In genomic region chr9:21334603-21334968, GRCh38 we compare ENCODE assay signal across 7 cellular contexts. TPM values are rescaled to one million over a fixed set of nuclear protein-coding genes. Genes with fewer than 3 reads are reported as not detected.
DNase-seq lines count a peak whose midpoint lies in the region; ATAC-seq and TF ChIP-seq lines count a peak whose summit lies in the region.
"Had no signal": no experiment of that assay in that cellular context is flagged by ENCODE, and none has a peak within 500 bp of the region (broad histone marks: within the 10 kb centered on the region; RNA-seq: fewer than 3 reads in every experiment).

No MANE protein-coding gene starts in this region.

- WGBS in heart left ventricle, 4 donors, result 0 to 1% (median 0%) methylated on average over 10 of the region's 10 CpGs
- WGBS in tibial nerve, 2 donors, result 0 to 2% methylated on average over 10 of the region's 10 CpGs

- peaks cover 45% of the 10 kb centered on the region for H4K20me1 ChIP-seq in OCI-LY3 (ENCODE audit: insufficient read depth, low read length)

- peak; percentile 22 for ATAC-seq in GM21723 (IDR thresholded peaks at IDR 0.05; ENCODE audit: unreplicated experiment)
- peak in 3 of 4 donors; percentile 2 to 5 (median 5) for ATAC-seq in heart left ventricle

- H3K4me2 ChIP-seq in OCI-LY3 (ENCODE audit: low read length), result peak overlapping the region; percentile 92

- TF ChIP-seq EP300 in tibial nerve (IDR thresholded peaks at IDR 0.05), result no peak

- intact Hi-C loops in heart left ventricle (cut with DNase I), result loop anchor here in 2 of 10 donors (5.0 kb wide), 2 partner anchors 458 to 468 kb away; partner anchors contain the start of gene MTAP (in 1 of the 2)

- H2AFZ ChIP-seq in OCI-LY3 (ENCODE audit: low read depth, low read length), result peak overlapping the region; percentile 90

- H3K4me3 ChIP-seq in OCI-LY3 (ENCODE audit: low read length) (peak overlapping the region; percentile 97), heart left ventricle (peak overlapping the region; percentile 69 to 97 (median 82)), tibial nerve (peak overlapping the region; percentile 68 to 92 (median 79))

- H3K27ac ChIP-seq in OCI-LY3 (ENCODE audit: low read length) (peak overlapping the region; percentile 43), heart left ventricle (peak overlapping the region; percentile 91 to 99 (median 94)), tibial nerve (peak overlapping the region; percentile 83 to 94 (median 92))

- peak overlapping the region; percentile 95 for H3K9ac ChIP-seq in OCI-LY3 (ENCODE audit: low read length)

- CTCF ChIA-PET in HEK293T (lab: Yijun Ruan, JAX), result interaction anchor here (1.0 to 1.1 kb wide), 2 partner anchors 68 to 81 kb away, joined by 4 read pairs; no protein-coding TSS in a partner anchor

- H3K79me2 ChIP-seq in OCI-LY3 (ENCODE audit: low read length), result peaks cover 37% of the 10 kb centered on the region

- H3K9me3 ChIP-seq in OCI-LY3 (ENCODE audit: insufficient read depth, low read length), result no peaks in the 10 kb centered on the region
- H3K9me3 ChIP-seq in heart left ventricle, result no peaks in the 10 kb centered on the region
- H3K9me3 ChIP-seq in tibial nerve, result no peaks in the 10 kb centered on the region

- peaks cover 12% of the 10 kb centered on the region for H3K4me1 ChIP-seq in OCI-LY3 (ENCODE audit: low read length)
- H3K4me1 ChIP-seq in heart left ventricle, result peaks cover 12 to 54% (median 47%) of the 10 kb centered on the region in 12 donors
- peaks cover 4 to 54% (median 26%) of the 10 kb centered on the region in 4 donors for H3K4me1 ChIP-seq in tibial nerve

- H3K36me3 ChIP-seq in OCI-LY3 (replicated peaks; ENCODE audit: low read depth, low read length) (peaks cover 23% of the 10 kb centered on the region), heart left ventricle (peaks cover 0 to 22% (median 4%) of the 10 kb centered on the region in 9 donors), tibial nerve (no peaks in the 10 kb centered on the region)

- no peak for TF ChIP-seq POLR2A in heart left ventricle (IDR thresholded peaks at IDR 0.05)
- TF ChIP-seq POLR2A in tibial nerve (IDR thresholded peaks at IDR 0.05), result no peak

- peaks cover 28% of the 10 kb centered on the region for H3K27me3 ChIP-seq in OCI-LY3 (ENCODE audit: low read depth, low read length)
- H3K27me3 ChIP-seq in heart left ventricle, result no peaks in the 10 kb centered on the region
- H3K27me3 ChIP-seq in tibial nerve, result no peaks in the 10 kb centered on the region

- DNase-seq in heart left ventricle (peak in 1 of 5 donors; percentile 7), tibial nerve (ENCODE audit: low spot score in 2 of 2) (peak in 1 of 2 donors; percentile 24), HEK293T (ENCODE audit: extremely low spot score) (no peak)
- DNase-seq in activated CD8-positive, alpha-beta memory T cell treated with anti-CD3 and anti-CD28 coated beads for 24 hours, result no peak

- TF ChIP-seq CTCF in OCI-LY3 (IDR thresholded peaks at IDR 0.05; ENCODE audit: low read depth, low read length), result no peak
- no peak for TF ChIP-seq CTCF in heart left ventricle (IDR thresholded peaks at IDR 0.05)
- TF ChIP-seq CTCF in tibial nerve (IDR thresholded peaks at IDR 0.05), result no peak

- POLR2A ChIA-PET in HEK293T (lab: Yijun Ruan, JAX), result interaction anchor here (0.7 to 1.2 kb wide), 3 partner anchors 61 to 70 kb away, joined by 3 read pairs; no protein-coding TSS in a partner anchor

TF ChIP-seq in HEK293T, 16 proteins besides CTCF, POLR2A, EP300 and RAD21:
- no peak for TF ChIP-seq L3MBTL2 (conservative IDR thresholded peaks at IDR 0.05)
- TF ChIP-seq BHLHE40 (IDR thresholded peaks at IDR 0.05; ENCODE audit: borderline replicate concordance), result no peak
- TF ChIP-seq FOXA1 (IDR thresholded peaks at IDR 0.05), result no peak
- TF ChIP-seq SP1 (IDR thresholded peaks at IDR 0.05), result no peak
- no peak for TF ChIP-seq LEF1 (IDR thresholded peaks at IDR 0.05; ENCODE audit: borderline replicate concordance)
- no peak for TF ChIP-seq HDGF (IDR thresholded peaks at IDR 0.05; ENCODE audit: borderline replicate concordance)
- no peak for TF ChIP-seq ZNF384 (IDR thresholded peaks at IDR 0.05)
- TF ChIP-seq PKNOX1 (IDR thresholded peaks at IDR 0.05), result no peak
- no peak for TF ChIP-seq ARNT (IDR thresholded peaks at IDR 0.05)
- no peak for TF ChIP-seq NFRKB (IDR thresholded peaks at IDR 0.05)
- no peak for TF ChIP-seq FOXM1 (IDR thresholded peaks at IDR 0.05; ENCODE audit: borderline replicate concordance)

RNA-seq across cellular contexts. Expression of gene KLHL9, which starts 0.6 kb away (rescaled TPM):
- 10 to 100 TPM; 10.7 to 15.1 (median 11.8) TPM for total RNA-seq in heart left ventricle
- 10 to 100 TPM in 1 of 2 donors, 1 to 10 TPM in 1; 4.4 to 12.6 TPM for polyA plus RNA-seq in heart left ventricle
- 10 to 100 TPM; 19.8 to 30.2 (median 25.7) TPM for total RNA-seq in tibial nerve

RNA-seq across cellular contexts. Expression of gene IFNA6, which starts 16.1 kb away (rescaled TPM):
- total RNA-seq in heart left ventricle (not detected), tibial nerve (not detected)
- not detected for polyA plus RNA-seq in heart left ventricle
- total RNA-seq: left cardiac atrium had no signal

RNA-seq across cellular contexts. Expression of gene IFNA5, which starts 29.5 kb away (rescaled TPM):
- not detected for total RNA-seq in heart left ventricle
- polyA plus RNA-seq in heart left ventricle, result not detected
- under 1 TPM in 1 of 4 donors, not detected in 3; 0.90 TPM for total RNA-seq in tibial nerve
- total RNA-seq: left cardiac atrium had no signal

RNA-seq across cellular contexts. Expression of gene IFNA13, which starts 33.3 kb away (rescaled TPM):
- total RNA-seq in heart left ventricle (not detected), tibial nerve (not detected)
- polyA plus RNA-seq in heart left ventricle, result not detected
- total RNA-seq: left cardiac atrium had no signal

RNA-seq across cellular contexts. Expression of gene IFNA2, which starts 50.6 kb away (rescaled TPM):
- total RNA-seq in heart left ventricle, result not detected
- not detected for polyA plus RNA-seq in heart left ventricle
- total RNA-seq in tibial nerve, result not detected
- total RNA-seq: left cardiac atrium had no signal

Comparison
In these comparisons a context has a peak if more than half of its experiments do, and no peak if none do; other contexts are left out.
1. H3K27ac ChIP-seq: peak in every context shown above with its lines; median percentile 94 in heart left ventricle; 92 in tibial nerve; 43 in OCI-LY3.